In the genomic region with DNA sequence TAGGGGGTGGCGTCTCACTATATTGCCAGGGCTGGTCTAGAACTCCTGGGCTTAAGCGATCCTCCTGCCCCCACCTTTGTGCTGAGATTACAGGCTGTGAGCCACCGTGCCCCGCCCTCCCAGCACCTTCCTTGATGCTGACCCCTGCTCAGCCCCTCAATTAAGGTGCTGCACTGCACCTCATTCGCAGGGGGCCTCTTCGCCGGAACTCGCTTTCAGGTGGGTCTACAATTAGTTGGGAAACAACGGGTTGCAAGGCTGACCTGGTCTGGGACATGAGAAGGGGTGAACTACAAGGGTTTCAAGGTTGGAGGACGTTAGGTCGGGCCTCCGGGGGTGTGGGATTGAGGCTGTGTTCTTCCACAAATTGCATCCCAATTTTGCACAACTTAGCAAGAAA, we compare ENCODE assay signal across 11 cellular contexts. TPM values are rescaled to one million over a fixed set of nuclear protein-coding genes. Genes with fewer than 3 reads are reported as not detected.
DNase-seq lines count a peak whose midpoint lies in the region; ATAC-seq and TF ChIP-seq lines count a peak whose summit lies in the region.
"Had no signal": no experiment of that assay in that cellular context is flagged by ENCODE, and none has a peak within 500 bp of the region (broad histone marks: within the 10 kb centered on the region; RNA-seq: fewer than 3 reads in every experiment).

No MANE protein-coding gene starts in this region.

- ATAC-seq in Right ventricle myocardium inferior: peak; percentile 17
- no peak for ATAC-seq in heart left ventricle
- ATAC-seq in memory B cell (ENCODE audit: low read depth): no peak
- ATAC-seq in HG03159 (IDR thresholded peaks at IDR 0.05; ENCODE audit: unreplicated experiment): no peak

- H3K27me3 ChIP-seq in heart left ventricle: no peaks in the 10 kb centered on the region
- H3K27me3 ChIP-seq in WERI-Rb-1 (ENCODE audit: insufficient read depth, low read depth, severe bottlenecking): no peaks in the 10 kb centered on the region

- peaks cover 0 to 25% (median 14%) of the 10 kb centered on the region in 12 donors for H3K4me1 ChIP-seq in heart left ventricle
- H3K4me1 ChIP-seq in urinary bladder (ENCODE audit: insufficient read depth): peaks cover 3% of the 10 kb centered on the region

- H3K27ac ChIP-seq in heart left ventricle: peak overlapping the region in 1 of 12 donors; percentile 26
- H3K27ac ChIP-seq in WERI-Rb-1: peak overlapping the region; percentile 79; the same call in 1 of the 2 replicates
- H3K27ac ChIP-seq in urinary bladder (ENCODE audit: low read depth): peak overlapping the region; percentile 24

- no peaks in the 10 kb centered on the region for H3K9me3 ChIP-seq in heart left ventricle
- no peaks in the 10 kb centered on the region for H3K9me3 ChIP-seq in WERI-Rb-1 (ENCODE audit: severe bottlenecking)
- H3K9me3 ChIP-seq: lower lobe of right lung had no signal

- H3K27me3 Mint-ChIP-seq in memory B cell: no peaks in the 10 kb centered on the region

- WGBS in heart left ventricle, 4 donors: 83 to 87% (median 87%) methylated on average over 9 to 12 of the region's 12 CpGs
- WGBS in urinary bladder: 83% methylated on average over 12 of the region's 12 CpGs

- intact Hi-C loops in Right ventricle myocardium inferior (cut with DNase I): loop anchor here (5.0 kb wide), 1 partner anchor 38 kb away; the partner anchor contains the start of gene CHD4
- intact Hi-C loops in heart left ventricle (cut with DNase I): loop anchor here in 5 of 10 donors (2.0 to 10.0 kb wide), 4 partner anchors 33 to 75 kb away; partner anchors contain the start of genes CHD4 (in 2 of the 5) and ACRBP (in 1 of the 5)

- H3K4me1 Mint-ChIP-seq in memory B cell: peaks cover 19% of the 10 kb centered on the region

- H3K4me3 ChIP-seq in heart left ventricle: peak overlapping the region in 1 of 12 donors; percentile 75
- H3K4me3 ChIP-seq in WERI-Rb-1 (ENCODE audit: low read depth, low read length): no peak overlapping the region
- H3K4me3 ChIP-seq in urinary bladder (ENCODE audit: low read depth, low read length): no peak overlapping the region

- H3K4me3 Mint-ChIP-seq in memory B cell: peak overlapping the region; percentile 21

- H3K36me3 ChIP-seq in heart left ventricle (peaks cover 3 to 77% (median 73%) of the 10 kb centered on the region in 9 donors), WERI-Rb-1 (peaks cover 78% of the 10 kb centered on the region), urinary bladder (ENCODE audit: insufficient read depth) (peaks cover 5% of the 10 kb centered on the region)

- no peak for TF ChIP-seq CTCF in heart left ventricle (IDR thresholded peaks at IDR 0.05)
- TF ChIP-seq CTCF in WERI-Rb-1 (IDR thresholded peaks at IDR 0.05; ENCODE audit: low read depth, low read length): no peak

- peak overlapping the region; percentile 14 for H3K27ac Mint-ChIP-seq in memory B cell

- TF ChIP-seq POLR2A in heart left ventricle (IDR thresholded peaks at IDR 0.05): no peak

- peaks cover 31% of the 10 kb centered on the region for H3K36me3 Mint-ChIP-seq in memory B cell

- DNase-seq in Right ventricle myocardium inferior (ENCODE audit: missing footprints) (no peak), heart left ventricle (no peak), WERI-Rb-1 (no peak), memory B cell (ENCODE audit: low spot score in 2 of 2) (no peak), A172 (ENCODE audit: low spot score) (no peak), NCI-H1417 treated with DMSO at 0.1 percent for 48 hours (lab: John Stamatoyannopoulos, UW) (no peak)
- DNase-seq: foreskin melanocyte, lower lobe of right lung, NCI-H2081 treated with DMSO at 0.1 percent for 48 hours had no signal

- H3K9me3 Mint-ChIP-seq in memory B cell: no peaks in the 10 kb centered on the region

RNA-seq across cellular contexts. Expression of gene NOP2, which starts 1.2 kb away (rescaled TPM):
- 16.2 TPM for total RNA-seq in Right ventricle myocardium inferior
- 10 to 100 TPM; 12.9 to 23.8 (median 16.5) TPM for total RNA-seq in heart left ventricle
- 10 to 100 TPM; 15.4 to 30.1 TPM for polyA plus RNA-seq in heart left ventricle
- total RNA-seq in urinary bladder: 9.0 TPM
- 18.7 TPM for polyA plus RNA-seq in urinary bladder
- 53.9 and 59.8 TPM in 2 replicates for total RNA-seq in A172 (2014; rRNA removed; shearing (Covaris generic))

RNA-seq across cellular contexts. Expression of gene IFFO1, which starts 13.5 kb away (rescaled TPM):
- total RNA-seq in Right ventricle myocardium inferior (15.9 TPM), heart left ventricle (10 to 100 TPM; 13.2 to 27.5 (median 15.0) TPM), urinary bladder (9.7 TPM)
- polyA plus RNA-seq in heart left ventricle (10 to 100 TPM; 10.3 to 15.4 TPM), urinary bladder (31.4 TPM)
- total RNA-seq in A172 (2014; rRNA removed; shearing (Covaris generic)): 2.1 TPM in 2 replicates

RNA-seq across cellular contexts. Expression of gene GAPDH, which starts 35.0 kb away (rescaled TPM):
- total RNA-seq in Right ventricle myocardium inferior: 4,337 TPM
- 1,000 to 10,000 TPM; 3,379 to 7,430 (median 4,887) TPM for total RNA-seq in heart left ventricle
- 1,000 to 10,000 TPM; 4,589 to 6,374 TPM for polyA plus RNA-seq in heart left ventricle
- total RNA-seq in urinary bladder: 1,141 TPM
- 3,231 TPM for polyA plus RNA-seq in urinary bladder
- 3,748 and 4,015 TPM in 2 replicates for total RNA-seq in A172 (2014; rRNA removed; shearing (Covaris generic))

RNA-seq across cellular contexts. Expression of gene CHD4, which starts 37.9 kb away (rescaled TPM):
- 165 TPM for total RNA-seq in Right ventricle myocardium inferior
- total RNA-seq in heart left ventricle: 100 to 1,000 TPM; 131 to 237 (median 160) TPM
- polyA plus RNA-seq in heart left ventricle: 100 to 1,000 TPM; 144 to 189 TPM
- 142 TPM for total RNA-seq in urinary bladder
- 135 TPM for polyA plus RNA-seq in urinary bladder
- total RNA-seq in A172 (2014; rRNA removed; shearing (Covaris generic)): 164 and 201 TPM in 2 replicates
